Comparison of ENCODE assay signal across 1 cellular context in the genomic region with DNA sequence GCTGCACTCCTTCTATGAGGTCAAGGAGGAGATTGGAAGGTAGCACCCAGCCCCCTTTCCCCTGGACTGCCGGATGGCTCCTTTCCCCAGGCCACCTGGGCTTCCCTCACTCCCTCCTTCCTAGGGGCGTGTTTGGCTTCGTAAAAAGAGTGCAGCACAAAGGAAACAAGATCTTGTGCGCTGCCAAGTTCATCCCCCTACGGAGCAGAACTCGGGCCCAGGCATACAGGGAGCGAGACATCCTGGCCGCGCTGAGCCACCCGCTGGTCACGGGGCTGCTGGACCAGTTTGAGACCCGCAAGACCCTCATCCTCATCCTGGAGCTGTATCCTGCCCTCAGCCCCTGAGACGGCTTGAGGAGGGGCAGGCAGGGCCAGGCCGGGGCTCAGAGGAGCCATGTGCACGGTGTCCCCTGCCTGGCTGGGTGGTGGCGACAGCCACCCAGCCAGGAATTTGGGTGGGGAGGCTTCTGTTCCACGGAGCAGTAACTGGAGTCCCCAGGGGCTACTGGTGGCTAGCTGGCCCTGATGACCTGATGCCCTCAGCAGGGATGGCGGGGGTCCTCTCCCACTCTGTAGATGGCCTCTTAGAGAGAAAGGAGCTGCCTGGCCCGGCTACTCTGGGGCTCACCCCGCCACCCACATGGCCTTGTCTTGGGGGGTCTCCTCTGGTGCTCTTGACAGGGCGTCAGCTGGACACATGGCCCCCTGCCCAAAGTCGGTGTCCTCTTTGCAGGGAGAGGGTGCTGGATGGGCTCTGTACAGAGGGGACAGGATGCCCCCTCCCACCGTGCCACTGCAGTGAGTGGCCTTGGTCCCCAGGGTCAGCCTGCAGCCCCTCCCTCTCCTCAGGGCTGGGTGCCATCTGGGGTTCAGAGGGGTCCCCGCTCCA.
TF ChIP-seq lines count a peak whose summit lies in the region.

No MANE protein-coding gene starts in this region.

TF ChIP-seq in GM23338, 12 proteins besides CTCF, POLR2A, EP300 and RAD21 (continued from another document):
- TF ChIP-seq ZNF331 (CRISPR knock-in tag; IDR thresholded peaks at IDR 0.05; ENCODE audit: low read depth): no peak
- no peak for TF ChIP-seq STAT1 (IDR thresholded peaks at IDR 0.05; ENCODE audit: unreplicated experiment)
